In genomic region chr14:50943943-50944646, GRCh38 we compare ENCODE assay signal across 8 cellular contexts. TPM values are rescaled to one million over a fixed set of nuclear protein-coding genes. Genes with fewer than 3 reads are reported as not detected.
A peak's percentile ranks its signal among the peaks of the same experiment; 100 is the strongest.
DNase-seq lines count a peak whose midpoint lies in the region; ATAC-seq and TF ChIP-seq lines count a peak whose summit lies in the region.

PYGL (minus strand) TSS chr14:50944483; CDS start chr14:50944403, 80 bp downstream.

- H3K27ac ChIP-seq in HUES64 (ENCODE audit: low read depth, low read length): no peak within 1 kb of the TSS
- peak within 1 kb of the TSS; percentile 16 to 63; a peak in 3 of 4 replicates for H3K27ac ChIP-seq in SK-N-SH (ENCODE audit: low read depth in 2 of 2, low read length in 1 of 2)

- TF ChIP-seq CTCF in BJ (IDR thresholded peaks at IDR 0.05; ENCODE audit: insufficient read depth, low read depth, low read length): no peak
- TF ChIP-seq CTCF in SK-N-SH (IDR thresholded peaks at IDR 0.05): no peak
- no peak for TF ChIP-seq CTCF in cardiac fibroblast (IDR thresholded peaks at IDR 0.05; ENCODE audit: low read depth, low read length)
- TF ChIP-seq CTCF in kidney epithelial cell (IDR thresholded peaks at IDR 0.05; ENCODE audit: insufficient read depth, low read length, poor library complexity, severe bottlenecking): peak; percentile 7

- H3K9me3 ChIP-seq in HUES64 (ENCODE audit: insufficient read depth, low read depth, low read length): no peaks in the 10 kb centered on the region
- H3K9me3 ChIP-seq in SK-N-SH: no peaks in the 10 kb centered on the region

- TF ChIP-seq EP300 in SK-N-SH (IDR thresholded peaks at IDR 0.05; ENCODE audit: borderline replicate concordance in 1 of 2, low read depth in 1 of 2, low read length in 1 of 2): no peak

- peak; percentile 47 for ATAC-seq in GM19043 (IDR thresholded peaks at IDR 0.05; ENCODE audit: low read depth, unreplicated experiment)

- H3K9me2 ChIP-seq in SK-N-SH: no peaks in the 10 kb centered on the region

- H3K4me3 ChIP-seq in BJ (ENCODE audit: low read depth, low read length): peak within 1 kb of the TSS; percentile 84
- H3K4me3 ChIP-seq in HUES64 (ENCODE audit: low read length): peak within 1 kb of the TSS; percentile 66
- H3K4me3 ChIP-seq in SK-N-SH (ENCODE audit: low read depth in 2 of 2, low read length in 1 of 2): peak within 1 kb of the TSS; percentile 74 to 79
- peak within 1 kb of the TSS; percentile 83 to 90 for H3K4me3 ChIP-seq in cardiac fibroblast (replicated peaks in 1 of 2; ENCODE audit: low read depth in 2 of 2, low read length in 2 of 2)
- H3K4me3 ChIP-seq in kidney epithelial cell (ENCODE audit: low read depth, low read length): peak within 1 kb of the TSS; percentile 54

- H3K4me2 ChIP-seq in SK-N-SH: peak within 1 kb of the TSS; percentile 77

- no peaks in the 10 kb centered on the region for H4K20me1 ChIP-seq in SK-N-SH (ENCODE audit: insufficient read depth)

- H3K79me2 ChIP-seq in SK-N-SH (ENCODE audit: insufficient read depth): no peaks in the 10 kb centered on the region

- H3K36me3 ChIP-seq in BJ (ENCODE audit: control insufficient read depth, insufficient read depth, low read length) (no peaks in the 10 kb centered on the region), HUES64 (ENCODE audit: insufficient read depth, low read length) (peaks cover 14% of the 10 kb centered on the region), SK-N-SH (replicated peaks in 1 of 2; ENCODE audit: control insufficient read depth in 1 of 2, insufficient read depth in 2 of 2, low read length in 1 of 2) (no peaks in the 10 kb centered on the region), kidney epithelial cell (ENCODE audit: control insufficient read depth, insufficient read depth, low read length) (no peaks in the 10 kb centered on the region)

- TF ChIP-seq RAD21 in SK-N-SH (IDR thresholded peaks at IDR 0.05; ENCODE audit: low read length): no peak

- H3K4me1 ChIP-seq in HUES64 (ENCODE audit: insufficient read depth, low read length): peaks cover 10% of the 10 kb centered on the region; the same call in 1 of the 2 replicates
- H3K4me1 ChIP-seq in SK-N-SH (ENCODE audit: control insufficient read depth in 1 of 2, insufficient read depth in 2 of 2, low read depth in 1 of 2, low read length in 1 of 2): peaks cover 0 to 10% of the 10 kb centered on the region in 2 experiments; a peak in 1 of 4 replicates

- POLR2A ChIA-PET in BJ (lab: Charles Lee): interaction anchor here (0.5 to 0.9 kb wide), 3 partner anchors 11 to 831 kb away, joined by 3 to 6 read pairs (median 3); no protein-coding TSS in a partner anchor
- POLR2A ChIA-PET in SK-N-SH (lab: Yijun Ruan, JAX): no interaction called here

- peak within 1 kb of the TSS; percentile 99 for H2AFZ ChIP-seq in SK-N-SH (ENCODE audit: low read depth)

- H3K27me3 ChIP-seq in BJ (ENCODE audit: control insufficient read depth, insufficient read depth, low read length): no peaks in the 10 kb centered on the region
- peaks cover 3% of the 10 kb centered on the region; the same call in 1 of the 2 replicates for H3K27me3 ChIP-seq in HUES64 (ENCODE audit: insufficient read depth, low read length)
- H3K27me3 ChIP-seq in SK-N-SH (ENCODE audit: insufficient read depth): no peaks in the 10 kb centered on the region
- H3K27me3 ChIP-seq in kidney epithelial cell (ENCODE audit: control insufficient read depth, insufficient read depth, low read length): no peaks in the 10 kb centered on the region

- peak within 1 kb of the TSS; percentile 68 for H3K9ac ChIP-seq in HUES64 (ENCODE audit: low read depth, low read length)
- H3K9ac ChIP-seq in SK-N-SH: peak within 1 kb of the TSS; percentile 77

- under 1% methylated on average over 74 of the region's 74 CpGs for WGBS in HUES64
- 2% methylated on average over 9 of the region's 74 CpGs for WGBS in SK-N-SH (ENCODE audit: low lambda C conversion rate)

- DNase-seq in BJ (ENCODE audit: low read depth) (no peak), SK-N-SH (peak; percentile 84), cardiac fibroblast (ENCODE audit: low read depth in 2 of 2) (peak; percentile 58 to 80), kidney epithelial cell (ENCODE audit: low read depth) (no peak), NCI-H128 (lab: John Stamatoyannopoulos, UW; ENCODE audit: unreplicated experiment) (no peak)
- peak; percentile 24 for DNase-seq in stimulated activated CD4-positive, alpha-beta T cell treated with anti-CD3 and anti-CD28 coated beads, Interleukin-12 subunit alpha, Interleukin-12 subunit beta, amount 100 ng/mL, for 4 hours

- CTCF ChIA-PET in BJ (lab: Yijun Ruan, JAX): interaction anchor here (1.0 to 2.4 kb wide), 3 partner anchors 11 to 85 kb away, joined by 3 to 13 read pairs (median 4); no protein-coding TSS in a partner anchor
- CTCF ChIA-PET in SK-N-SH (lab: Yijun Ruan, JAX): interaction anchor here (0.8 to 1.8 kb wide), 6 partner anchors 9 to 275 kb away, joined by 3 to 6 read pairs (median 4); no protein-coding TSS in a partner anchor

- H3F3A ChIP-seq in SK-N-SH (replicated peaks; ENCODE audit: insufficient read depth): peaks cover 12% of the 10 kb centered on the region

TF ChIP-seq in SK-N-SH, 30 proteins besides CTCF, POLR2A, EP300 and RAD21:
- TF ChIP-seq GABPA (IDR thresholded peaks at IDR 0.05; ENCODE audit: low read depth) (no peak), MAX (IDR thresholded peaks at IDR 0.05; ENCODE audit: low read depth) (peak; percentile 80), NRF1 (IDR thresholded peaks at IDR 0.05; ENCODE audit: low read depth, low read length) (peak; percentile 79), YY1 (IDR thresholded peaks at IDR 0.05; ENCODE audit: low read depth) (peak; percentile 53; the same call in 1 of the 2 replicates), POLR2AphosphoS5 (IDR thresholded peaks at IDR 0.05; ENCODE audit: low read depth, low read length) (peak; percentile 57; the same call in 1 of the 2 replicates), TAF1 (IDR thresholded peaks at IDR 0.05; ENCODE audit: borderline replicate concordance, low read depth, low read length) (peak; percentile 67), RXRA (IDR thresholded peaks at IDR 0.05; ENCODE audit: borderline replicate concordance, low read depth) (no peak), FOXJ3 (CRISPR knock-in tag; IDR thresholded peaks at IDR 0.05) (no peak)

RNA-seq across cellular contexts. Expression of gene PYGL, which starts in this region (rescaled TPM):
- polyA plus RNA-seq in BJ (2011; rRNA removed) (36.0 and 36.4 TPM in 2 replicates), SK-N-SH (2012; rRNA removed) (60.2 and 66.4 TPM in 2 replicates)
- 19.7 and 21.5 TPM in 2 replicates for polyA minus RNA-seq in BJ (2011; rRNA and poly(A)+ RNA removed)
- 23.5 TPM for polyA plus RNA-seq in HUES64 (2013, experiment 1 of 2)
- polyA plus RNA-seq in HUES64 (2013, experiment 2 of 2): 30.4 TPM
- 62.8 and 70.4 TPM in 2 replicates for polyA plus RNA-seq in SK-N-SH (2012; cell fraction: cytosol; rRNA removed)
- polyA plus RNA-seq in SK-N-SH (2012; cell fraction: nucleus; rRNA removed): 48.1 and 72.3 TPM in 2 replicates
- 41.1 and 48.2 TPM in 2 replicates for total RNA-seq in kidney epithelial cell

Comparison
In these comparisons a context has a peak if more than half of its experiments do, and no peak if none do; other contexts are left out.
1. DNase-seq: peak in SK-N-SH (single experiment), cardiac fibroblast (2 of 2) and stimulated activated CD4-positive, alpha-beta T cell treated with anti-CD3 and anti-CD28 coated beads, Interleukin-12 subunit alpha, Interleukin-12 subunit beta, amount 100 ng/mL, for 4 hours (single experiment); none in BJ (single experiment), kidney epithelial cell (single experiment) and NCI-H128 (single experiment).
2. Peak in every context shown above with its lines, with median percentiles within 50 percentile points of each other: H3K4me3 ChIP-seq.